ENCODE assay signal across 17 cellular contexts in genomic region chr6:100372326-100372725, GRCh38.
DNase-seq lines count a peak whose midpoint lies in the region; FAIRE-seq and TF ChIP-seq lines count a peak whose summit lies in the region.
"Had no signal": no experiment of that assay in that cellular context is flagged by ENCODE, and none has a peak within 500 bp of the region (broad histone marks: within the 10 kb centered on the region; RNA-seq: fewer than 3 reads in every experiment).

No MANE protein-coding gene starts in this region.

- no peak for TF ChIP-seq POLR2A in GM12892 (IDR thresholded peaks at IDR 0.05; ENCODE audit: low read depth, low read length)

- FAIRE-seq in HTR-8/SVneo (lab: Jason Lieb, UNC) (no peak), GM12892 (lab: Jason Lieb, UNC) (no peak)

- CTCF ChIA-PET in GM10248 (lab: Yijun Ruan, JAX) = no interaction called here

- POLR2A ChIA-PET in GM10248 (lab: Yijun Ruan, JAX) = no interaction called here

- no peak for TF ChIP-seq CTCF in GM10248 (IDR thresholded peaks at IDR 0.05; ENCODE audit: control extremely low read depth, extremely low read depth, low read depth, missing control alignments)

- DNase-seq in AML-193 (lab: John Stamatoyannopoulos, UW) (peak; percentile 33 to 35), M059J (ENCODE audit: low read depth) (peak; percentile 36), SKM-1 (lab: John Stamatoyannopoulos, UW; ENCODE audit: unreplicated experiment) (peak; percentile 66), fibroblast of gingiva (ENCODE audit: low read depth) (peak; percentile 79), HTR-8/SVneo (ENCODE audit: insufficient read length, low spot score) (no peak), GM12892 (ENCODE audit: insufficient read length) (no peak), GM10248 (ENCODE audit: extremely low spot score) (no peak), activated gamma-delta T cell (lab: John Stamatoyannopoulos, UW) (no peak)
- DNase-seq: ACHN; Caco-2; CD4-positive, CD25-positive, alpha-beta regulatory T cell; EL; H7; NCI-H1436; NCI-H2081; PC-3; T-helper 1 cell had no signal

Comparison
In these comparisons a context has a peak if more than half of its experiments do, and no peak if none do; other contexts are left out.
1. DNase-seq: peak in AML-193 (2 of 2), M059J (single experiment), SKM-1 (single experiment) and fibroblast of gingiva (single experiment); none in HTR-8/SVneo (single experiment), GM12892 (single experiment), GM10248 (single experiment) and activated gamma-delta T cell (single experiment).